In genomic region chr1:162497723-162498441, GRCh38 we compare ENCODE assay signal across 8 cellular contexts. TPM values are rescaled to one million over a fixed set of nuclear protein-coding genes. Genes with fewer than 3 reads are reported as not detected.
A peak's percentile ranks its signal among the peaks of the same experiment; 100 is the strongest.
DNase-seq lines count a peak whose midpoint lies in the region; ATAC-seq and TF ChIP-seq lines count a peak whose summit lies in the region.

A gene with protein sequence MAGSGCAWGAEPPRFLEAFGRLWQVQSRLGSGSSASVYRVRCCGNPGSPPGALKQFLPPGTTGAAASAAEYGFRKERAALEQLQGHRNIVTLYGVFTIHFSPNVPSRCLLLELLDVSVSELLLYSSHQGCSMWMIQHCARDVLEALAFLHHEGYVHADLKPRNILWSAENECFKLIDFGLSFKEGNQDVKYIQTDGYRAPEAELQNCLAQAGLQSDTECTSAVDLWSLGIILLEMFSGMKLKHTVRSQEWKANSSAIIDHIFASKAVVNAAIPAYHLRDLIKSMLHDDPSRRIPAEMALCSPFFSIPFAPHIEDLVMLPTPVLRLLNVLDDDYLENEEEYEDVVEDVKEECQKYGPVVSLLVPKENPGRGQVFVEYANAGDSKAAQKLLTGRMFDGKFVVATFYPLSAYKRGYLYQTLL (plus strand): TSS chr1:162497818. CDS start chr1:162498001, 183 bp downstream.

- H3K9me3 Mint-ChIP-seq in CD4-positive, CD25-positive, alpha-beta regulatory T cell, result no peaks in the 10 kb centered on the region

- H3K36me3 Mint-ChIP-seq in CD4-positive, CD25-positive, alpha-beta regulatory T cell, result peaks cover 8% of the 10 kb centered on the region

- H3K9ac ChIP-seq in liver (ENCODE audit: low read depth in 1 of 2, low read length in 2 of 2), result peak within 1 kb of the TSS; percentile 92 to 99

- peaks cover 4% of the 10 kb centered on the region for H3K27me3 Mint-ChIP-seq in CD4-positive, CD25-positive, alpha-beta regulatory T cell

- no peaks in the 10 kb centered on the region for H3K27me3 ChIP-seq in CD4-positive, CD25-positive, alpha-beta regulatory T cell (ENCODE audit: control insufficient read depth, insufficient read depth, low read length)
- no peaks in the 10 kb centered on the region for H3K27me3 ChIP-seq in liver (ENCODE audit: control insufficient read depth in 4 of 4, insufficient read depth in 4 of 4, low read length in 3 of 4)

- H3K27ac ChIP-seq in CD4-positive, CD25-positive, alpha-beta regulatory T cell (ENCODE audit: insufficient read depth, low read length, poor library complexity, severe bottlenecking), result peak within 1 kb of the TSS; percentile 90
- peak within 1 kb of the TSS; percentile 79 to 90 for H3K27ac ChIP-seq in liver (ENCODE audit: low read depth in 1 of 2, low read length in 2 of 2)

- H3K4me1 ChIP-seq in CD4-positive, CD25-positive, alpha-beta regulatory T cell (ENCODE audit: control insufficient read depth, insufficient read depth, low read length, poor library complexity, severe bottlenecking), result peaks cover 28% of the 10 kb centered on the region
- H3K4me1 ChIP-seq in liver (ENCODE audit: control insufficient read depth in 4 of 4, insufficient read depth in 4 of 4, low read length in 3 of 4), result peaks cover 2 to 23% (median 15%) of the 10 kb centered on the region in 4 donors

- TF ChIP-seq CTCF in liver (IDR thresholded peaks at IDR 0.05; ENCODE audit: low read depth, low read length, missing input control), result no peak

- peak; percentile 99 for ATAC-seq in CD4-positive, CD25-positive, alpha-beta regulatory T cell (ENCODE audit: low read depth in 2 of 2)
- ATAC-seq in GM19452 (IDR thresholded peaks at IDR 0.05; ENCODE audit: unreplicated experiment) (peak; percentile 98), HG03575 (IDR thresholded peaks at IDR 0.05; ENCODE audit: extremely low read depth, insufficient number of reproducible peaks, low FRiP score, unreplicated experiment) (peak; percentile 79)

- peak; percentile 89 to 96 (median 90) for DNase-seq in CD4-positive, CD25-positive, alpha-beta regulatory T cell
- peak; percentile 98 for DNase-seq in NCI-H82 (lab: John Stamatoyannopoulos, UW)
- peak; percentile 89 to 90 for DNase-seq in activated CD4-positive, alpha-beta T cell treated with anti-CD3 and anti-CD28 coated beads, Interleukin-2, amount 50 U/mL, for 48 hours
- DNase-seq in dermis microvascular lymphatic vessel endothelial cell (ENCODE audit: low read depth in 2 of 2), result peak; percentile 69 to 94
- peak; percentile 85 for DNase-seq in stimulated activated CD4-positive, alpha-beta T cell treated with anti-CD3 and anti-CD28 coated beads, Interleukin-4, amount 100 ng/mL, for 1 hour

- peak within 1 kb of the TSS; percentile 90 for H3K4me3 ChIP-seq in CD4-positive, CD25-positive, alpha-beta regulatory T cell (ENCODE audit: low read depth, low read length)
- H3K4me3 ChIP-seq in liver (ENCODE audit: low read depth in 1 of 3, low read length in 3 of 3), result peak within 1 kb of the TSS; percentile 87 to 98 (median 93)

- WGBS in liver, result under 1% methylated on average over 61 of the region's 61 CpGs

- H3K27ac Mint-ChIP-seq in CD4-positive, CD25-positive, alpha-beta regulatory T cell, result peak within 1 kb of the TSS; percentile 94 to 97 (median 97)

- H3K9me3 ChIP-seq in CD4-positive, CD25-positive, alpha-beta regulatory T cell (ENCODE audit: control insufficient read depth in 2 of 2, low read length in 2 of 2), result no peaks in the 10 kb centered on the region
- H3K9me3 ChIP-seq in liver (ENCODE audit: control insufficient read depth in 4 of 4, low read length in 3 of 4), result no peaks in the 10 kb centered on the region

- peaks cover 25% of the 10 kb centered on the region for H3K36me3 ChIP-seq in CD4-positive, CD25-positive, alpha-beta regulatory T cell (ENCODE audit: control insufficient read depth, insufficient read depth, low read length)
- H3K36me3 ChIP-seq in liver (ENCODE audit: control insufficient read depth in 4 of 4, insufficient read depth in 3 of 4, low read depth in 1 of 4, low read length in 3 of 4), result peaks cover 7 to 14% (median 10%) of the 10 kb centered on the region in 4 donors

- H3K4me1 Mint-ChIP-seq in CD4-positive, CD25-positive, alpha-beta regulatory T cell, result peaks cover 28 to 49% (median 36%) of the 10 kb centered on the region in 4 donors

- TF ChIP-seq RAD21 in liver (IDR thresholded peaks at IDR 0.05), result peak in 1 of 2 donors; percentile 20

- H3K4me3 Mint-ChIP-seq in CD4-positive, CD25-positive, alpha-beta regulatory T cell, result peak within 1 kb of the TSS; percentile 91 to 97 (median 96)

TF ChIP-seq in liver, 16 proteins besides CTCF, POLR2A, EP300 and RAD21:
- TF ChIP-seq, protein P1, sequence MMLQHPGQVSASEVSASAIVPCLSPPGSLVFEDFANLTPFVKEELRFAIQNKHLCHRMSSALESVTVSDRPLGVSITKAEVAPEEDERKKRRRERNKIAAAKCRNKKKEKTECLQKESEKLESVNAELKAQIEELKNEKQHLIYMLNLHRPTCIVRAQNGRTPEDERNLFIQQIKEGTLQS (IDR thresholded peaks at IDR 0.05), result no peak
- TF ChIP-seq FOXA1 (IDR thresholded peaks at IDR 0.05) (no peak), JUND (IDR thresholded peaks at IDR 0.05) (no peak), GABPA (IDR thresholded peaks at IDR 0.05 in 1 of 2, conservative IDR thresholded peaks at IDR 0.05 in 1 of 2) (peak; percentile 91 to 96), HNF4G (IDR thresholded peaks at IDR 0.05) (no peak), EGR1 (IDR thresholded peaks at IDR 0.05; ENCODE audit: low read depth in 2 of 2) (no peak), FOXA2 (IDR thresholded peaks at IDR 0.05) (no peak), TAF1 (conservative IDR thresholded peaks at IDR 0.05) (no peak), YY1 (IDR thresholded peaks at IDR 0.05) (peak; percentile 98), RXRA (IDR thresholded peaks at IDR 0.05) (peak in 1 of 2 donors; percentile 8), NR2F2 (IDR thresholded peaks at IDR 0.05) (no peak), HNF4A (conservative IDR thresholded peaks at IDR 0.05) (no peak), ZBTB33 (IDR thresholded peaks at IDR 0.05) (no peak), SP1 (IDR thresholded peaks at IDR 0.05) (no peak), MAX (IDR thresholded peaks at IDR 0.05) (no peak)
- TF ChIP-seq, protein P2, sequence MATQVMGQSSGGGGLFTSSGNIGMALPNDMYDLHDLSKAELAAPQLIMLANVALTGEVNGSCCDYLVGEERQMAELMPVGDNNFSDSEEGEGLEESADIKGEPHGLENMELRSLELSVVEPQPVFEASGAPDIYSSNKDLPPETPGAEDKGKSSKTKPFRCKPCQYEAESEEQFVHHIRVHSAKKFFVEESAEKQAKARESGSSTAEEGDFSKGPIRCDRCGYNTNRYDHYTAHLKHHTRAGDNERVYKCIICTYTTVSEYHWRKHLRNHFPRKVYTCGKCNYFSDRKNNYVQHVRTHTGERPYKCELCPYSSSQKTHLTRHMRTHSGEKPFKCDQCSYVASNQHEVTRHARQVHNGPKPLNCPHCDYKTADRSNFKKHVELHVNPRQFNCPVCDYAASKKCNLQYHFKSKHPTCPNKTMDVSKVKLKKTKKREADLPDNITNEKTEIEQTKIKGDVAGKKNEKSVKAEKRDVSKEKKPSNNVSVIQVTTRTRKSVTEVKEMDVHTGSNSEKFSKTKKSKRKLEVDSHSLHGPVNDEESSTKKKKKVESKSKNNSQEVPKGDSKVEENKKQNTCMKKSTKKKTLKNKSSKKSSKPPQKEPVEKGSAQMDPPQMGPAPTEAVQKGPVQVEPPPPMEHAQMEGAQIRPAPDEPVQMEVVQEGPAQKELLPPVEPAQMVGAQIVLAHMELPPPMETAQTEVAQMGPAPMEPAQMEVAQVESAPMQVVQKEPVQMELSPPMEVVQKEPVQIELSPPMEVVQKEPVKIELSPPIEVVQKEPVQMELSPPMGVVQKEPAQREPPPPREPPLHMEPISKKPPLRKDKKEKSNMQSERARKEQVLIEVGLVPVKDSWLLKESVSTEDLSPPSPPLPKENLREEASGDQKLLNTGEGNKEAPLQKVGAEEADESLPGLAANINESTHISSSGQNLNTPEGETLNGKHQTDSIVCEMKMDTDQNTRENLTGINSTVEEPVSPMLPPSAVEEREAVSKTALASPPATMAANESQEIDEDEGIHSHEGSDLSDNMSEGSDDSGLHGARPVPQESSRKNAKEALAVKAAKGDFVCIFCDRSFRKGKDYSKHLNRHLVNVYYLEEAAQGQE (IDR thresholded peaks at IDR 0.05), result peak; percentile 50
TF ChIP-seq in liver: peak in this region for 4.

RNA-seq across cellular contexts. Expression of the gene that starts here (rescaled TPM):
- total RNA-seq in CD4-positive, CD25-positive, alpha-beta regulatory T cell, result 56.7 TPM
- 10 to 100 TPM; 55.8 to 60.9 (median 58.1) TPM for polyA plus RNA-seq in CD4-positive, CD25-positive, alpha-beta regulatory T cell
- 43.5 and 46.4 TPM in 2 replicates for total RNA-seq in dermis microvascular lymphatic vessel endothelial cell
- total RNA-seq in liver, result 10 to 100 TPM; 53.4 to 64.3 TPM
- polyA plus RNA-seq in liver, result 10 to 100 TPM; 15.8 to 20.4 TPM

Comparison
In these comparisons a context has a peak if more than half of its experiments do, and no peak if none do; other contexts are left out.
1. Peak in every context shown above with its lines: DNase-seq, ATAC-seq, H3K4me3 ChIP-seq and H3K27ac ChIP-seq.